27 cellular contexts compared by ENCODE assay signal in genomic region chr9:134557331-134557730, GRCh38.
DNase-seq lines count a peak whose midpoint lies in the region; ATAC-seq, FAIRE-seq and TF ChIP-seq lines count a peak whose summit lies in the region.
"Had no signal": no experiment of that assay in that cellular context is flagged by ENCODE, and none has a peak within 500 bp of the region (broad histone marks: within the 10 kb centered on the region; RNA-seq: fewer than 3 reads in every experiment).

No MANE protein-coding gene starts in this region.

- peaks cover 3% of the 10 kb centered on the region for H3K79me1 ChIP-seq in neuronal stem cell (ENCODE audit: low read depth, low read length)

- no peaks in the 10 kb centered on the region for H3K9me3 ChIP-seq in right atrium auricular region
- no peaks in the 10 kb centered on the region for H3K9me3 ChIP-seq in neuronal stem cell (replicated peaks in 1 of 2; ENCODE audit: control insufficient read depth in 2 of 2, insufficient read depth in 1 of 2, low read depth in 1 of 2, low read length in 2 of 2)
- H3K9me3 ChIP-seq: adrenal gland, esophagus squamous epithelium, tibial artery had no signal

- ATAC-seq in Right ventricle myocardium superior (ENCODE audit: poor library complexity) (no peak), HG03571 (IDR thresholded peaks at IDR 0.05; ENCODE audit: unreplicated experiment) (no peak), GM18873 (IDR thresholded peaks at IDR 0.05; ENCODE audit: low FRiP score, unreplicated experiment) (no peak)
- ATAC-seq: Panc1 had no signal

- DNase-seq in Right ventricle myocardium superior (peak; percentile 1), right atrium auricular region (ENCODE audit: low spot score) (no peak), fibroblast of mammary gland (ENCODE audit: low read depth) (peak; percentile 61), neuronal stem cell (ENCODE audit: low spot score) (no peak), urothelium cell line (ENCODE audit: low spot score) (no peak), NCI-H748 treated with DMSO at 0.1 percent for 48 hours (lab: John Stamatoyannopoulos, UW) (no peak)
- DNase-seq: activated CD4-positive, alpha-beta memory T cell treated with anti-CD3 and anti-CD28 coated beads, Interleukin-2, amount 10 ng/mL, durations not matched to agents 7 days and 5 days; activated CD4-positive, CD25-positive, alpha-beta regulatory T cell treated with anti-CD3 and anti-CD28 coated beads, Interleukin-2, amount 50 U/mL, for 72 hours; activated naive CD4-positive, alpha-beta T cell; activated T-cell treated with anti-CD3 and anti-CD28 coated beads for 4 hours; brain microvascular endothelial cell; CD8-positive, alpha-beta memory T cell; DMS153; esophagus squamous epithelium; Karpas-422; mammary epithelial cell; MV-4-11; NCI-H187 treated with DMSO at 0.1 percent for 48 hours; NCI-H526; nucleus accumbens; retina had no signal

- H3K27me3 ChIP-seq in right atrium auricular region = no peaks in the 10 kb centered on the region
- peaks cover 0 to 5% (median 0%) of the 10 kb centered on the region in 3 experiments for H3K27me3 ChIP-seq in neuronal stem cell (ENCODE audit: control insufficient read depth in 3 of 3, insufficient read depth in 3 of 3, low read depth in 1 of 3, low read length in 3 of 3)
- H3K27me3 ChIP-seq: brain microvascular endothelial cell, tibial artery had no signal

- H3K4me3 ChIP-seq in right atrium auricular region (no peak overlapping the region), fibroblast of mammary gland (ENCODE audit: control insufficient read depth, low read depth, low read length) (no peak overlapping the region), neuronal stem cell (ENCODE audit: low read length in 2 of 2) (no peak overlapping the region)
- H3K4me3 ChIP-seq: adrenal gland, esophagus squamous epithelium, tibial artery had no signal

- peak overlapping the region; percentile 86 for H3K14ac ChIP-seq in neuronal stem cell (ENCODE audit: low read length)

- H4K91ac ChIP-seq in neuronal stem cell (ENCODE audit: low read depth, low read length, poor library complexity) = no peak overlapping the region

- H3K27ac ChIP-seq in right atrium auricular region = no peak overlapping the region
- H3K27ac ChIP-seq in neuronal stem cell (replicated peaks; ENCODE audit: low read length) = no peak overlapping the region
- H3K27ac ChIP-seq: adrenal gland, brain microvascular endothelial cell, esophagus squamous epithelium, tibial artery had no signal

- no peak overlapping the region for H2BK120ac ChIP-seq in neuronal stem cell (ENCODE audit: low read depth, low read length)

- no peak overlapping the region for H3K9ac ChIP-seq in neuronal stem cell (ENCODE audit: low read depth, low read length, poor library complexity)

- H2AFZ ChIP-seq in neuronal stem cell (ENCODE audit: low read length) = no peak overlapping the region

- peak overlapping the region; percentile 76 for H2BK5ac ChIP-seq in neuronal stem cell (ENCODE audit: low read length)

- H3K36me3 ChIP-seq in right atrium auricular region = no peaks in the 10 kb centered on the region
- no peaks in the 10 kb centered on the region for H3K36me3 ChIP-seq in neuronal stem cell (replicated peaks in 1 of 2; ENCODE audit: control insufficient read depth in 2 of 2, insufficient read depth in 2 of 2, low read length in 2 of 2)
- H3K36me3 ChIP-seq: adrenal gland, brain microvascular endothelial cell, esophagus squamous epithelium, tibial artery had no signal

- H2BK15ac ChIP-seq in neuronal stem cell (ENCODE audit: low read length) = no peak overlapping the region

- no peak overlapping the region for H4K8ac ChIP-seq in neuronal stem cell (ENCODE audit: low read depth, low read length)

- H3K4me1 ChIP-seq in right atrium auricular region (peaks cover 0 to 28% of the 10 kb centered on the region in 2 donors), neuronal stem cell (ENCODE audit: control insufficient read depth in 2 of 2, insufficient read depth in 1 of 2, low read depth in 1 of 2, low read length in 2 of 2) (peaks cover 0 to 10% of the 10 kb centered on the region in 2 donors)
- H3K4me1 ChIP-seq: adrenal gland had no signal

- WGBS in neuronal stem cell (ENCODE audit: extremely low coverage in 2 of 2, insufficient read length in 2 of 2, insufficient replicate concordance in 1 of 2), 2 donors = no CpG with 5 or more reads among the region's 18 CpGs

- H3K18ac ChIP-seq in neuronal stem cell (ENCODE audit: low read length) = peak overlapping the region; percentile 91

- TF ChIP-seq CTCF in right atrium auricular region (IDR thresholded peaks at IDR 0.05) (no peak), fibroblast of mammary gland (conservative IDR thresholded peaks at IDR 0.05; ENCODE audit: control insufficient read depth, insufficient read depth, low read depth, low read length) (no peak)

- H3K4ac ChIP-seq in neuronal stem cell (ENCODE audit: low read length) = no peak overlapping the region

- no peak overlapping the region for H3K4me2 ChIP-seq in neuronal stem cell (ENCODE audit: insufficient read depth, low read length, poor library complexity, severe bottlenecking)

- intact Hi-C loops in Right ventricle myocardium superior (cut with DNase I) = no loop called here

- FAIRE-seq in urothelium cell line (lab: Jason Lieb, UNC) = peak; percentile 30
- FAIRE-seq: colon had no signal

- peak overlapping the region; percentile 26 for H2AK5ac ChIP-seq in neuronal stem cell (ENCODE audit: low read depth, low read length)

- H2BK12ac ChIP-seq in neuronal stem cell (ENCODE audit: low read length) = peak overlapping the region; percentile 30

- peak overlapping the region; percentile 48 for H3K23ac ChIP-seq in neuronal stem cell (ENCODE audit: low read depth, low read length, poor library complexity)

Comparison
In these comparisons a context has a peak if more than half of its experiments do, and no peak if none do; other contexts are left out.
1. DNase-seq: peak in Right ventricle myocardium superior (single experiment) and fibroblast of mammary gland (single experiment); none in right atrium auricular region (single experiment), neuronal stem cell (single experiment), urothelium cell line (single experiment) and NCI-H748 treated with DMSO at 0.1 percent for 48 hours (single experiment).